16 cellular contexts compared by ENCODE assay signal in genomic region chr4:153494562-153494961, GRCh38. TPM values are rescaled to one million over a fixed set of nuclear protein-coding genes. Genes with fewer than 3 reads are reported as not detected.
DNase-seq lines count a peak whose midpoint lies in the region; ATAC-seq and TF ChIP-seq lines count a peak whose summit lies in the region.
"Had no signal": no experiment of that assay in that cellular context is flagged by ENCODE, and none has a peak within 500 bp of the region (broad histone marks: within the 10 kb centered on the region; RNA-seq: fewer than 3 reads in every experiment).

No MANE protein-coding gene starts in this region.

- peaks cover 88% of the 10 kb centered on the region for H3K4me1 Mint-ChIP-seq in activated CD4-positive, alpha-beta T cell treated with anti-CD3 and anti-CD28 coated beads for 36 hours
- H3K4me1 Mint-ChIP-seq in IgD-negative memory B cell: peaks cover 70 to 78% (median 77%) of the 10 kb centered on the region in 3 donors
- H3K4me1 Mint-ChIP-seq in activated naive CD8-positive, alpha-beta T cell treated with anti-CD3 and anti-CD28 coated beads for 36 hours: peaks cover 88% of the 10 kb centered on the region
- peaks cover 33% of the 10 kb centered on the region for H3K4me1 Mint-ChIP-seq in osteocyte (ENCODE audit: unreplicated experiment)

- no peaks in the 10 kb centered on the region for H3K27me3 Mint-ChIP-seq in activated CD4-positive, alpha-beta T cell treated with anti-CD3 and anti-CD28 coated beads for 36 hours
- peaks cover 2% of the 10 kb centered on the region for H3K27me3 Mint-ChIP-seq in IgD-negative memory B cell
- H3K27me3 Mint-ChIP-seq in activated naive CD8-positive, alpha-beta T cell treated with anti-CD3 and anti-CD28 coated beads for 36 hours: no peaks in the 10 kb centered on the region
- no peaks in the 10 kb centered on the region for H3K27me3 Mint-ChIP-seq in osteocyte (ENCODE audit: unreplicated experiment)

- CTCF ChIA-PET in activated CD4-positive, alpha-beta T cell treated with anti-CD3 and anti-CD28 coated beads for 36 hours (lab: Charles Lee): interaction anchor here (1.2 to 1.5 kb wide), 3 partner anchors 13 to 55 kb away, joined by 3 to 4 read pairs (median 3); no protein-coding TSS in a partner anchor

- no peaks in the 10 kb centered on the region for H3K36me3 ChIP-seq in left ventricle myocardium inferior
- H3K36me3 ChIP-seq: cardiac muscle cell had no signal

- no peaks in the 10 kb centered on the region for H3K9me3 Mint-ChIP-seq in activated CD4-positive, alpha-beta T cell treated with anti-CD3 and anti-CD28 coated beads for 36 hours (ENCODE audit: low read depth)
- H3K9me3 Mint-ChIP-seq in IgD-negative memory B cell (no peaks in the 10 kb centered on the region), osteocyte (ENCODE audit: unreplicated experiment) (no peaks in the 10 kb centered on the region)
- peaks cover under 1% of the 10 kb centered on the region for H3K9me3 Mint-ChIP-seq in activated naive CD8-positive, alpha-beta T cell treated with anti-CD3 and anti-CD28 coated beads for 36 hours

- TF ChIP-seq CTCF in osteocyte (IDR thresholded peaks at IDR 0.05) (no peak), left ventricle myocardium inferior (IDR thresholded peaks at IDR 0.05; ENCODE audit: borderline replicate concordance) (no peak)

- H3K27ac ChIP-seq in left ventricle myocardium inferior (replicated peaks): no peak overlapping the region
- H3K27ac ChIP-seq: cardiac muscle cell had no signal

- no peak overlapping the region for H3K4me3 Mint-ChIP-seq in activated CD4-positive, alpha-beta T cell treated with anti-CD3 and anti-CD28 coated beads for 36 hours
- H3K4me3 Mint-ChIP-seq in IgD-negative memory B cell (peak overlapping the region; percentile 57 to 90 (median 76)), osteocyte (ENCODE audit: unreplicated experiment) (no peak overlapping the region)
- no peak overlapping the region for H3K4me3 Mint-ChIP-seq in activated naive CD8-positive, alpha-beta T cell treated with anti-CD3 and anti-CD28 coated beads for 36 hours

- intact Hi-C loops in activated CD4-positive, alpha-beta T cell treated with anti-CD3 and anti-CD28 coated beads for 36 hours (cut with DNase I, micrococcal nuclease): no loop called here
- intact Hi-C loops in left ventricle myocardium inferior (cut with micrococcal nuclease): no loop called here

- POLR2A ChIA-PET in activated CD4-positive, alpha-beta T cell treated with anti-CD3 and anti-CD28 coated beads for 36 hours (lab: Charles Lee): no interaction called here

- peak overlapping the region; percentile 99 for H3K27ac Mint-ChIP-seq in activated CD4-positive, alpha-beta T cell treated with anti-CD3 and anti-CD28 coated beads for 36 hours
- H3K27ac Mint-ChIP-seq in IgD-negative memory B cell: peak overlapping the region; percentile 74 to 94 (median 93)
- peak overlapping the region; percentile 93 for H3K27ac Mint-ChIP-seq in activated naive CD8-positive, alpha-beta T cell treated with anti-CD3 and anti-CD28 coated beads for 36 hours
- no peak overlapping the region for H3K27ac Mint-ChIP-seq in osteocyte (ENCODE audit: unreplicated experiment)

- no peak for DNase-seq in activated CD4-positive, alpha-beta T cell treated with anti-CD3 and anti-CD28 coated beads for 36 hours
- DNase-seq in activated CD4-positive, alpha-beta T cell treated with anti-CD3 and anti-CD28 coated beads, Interleukin-2, amount 50 U/mL, for 1 hour: no peak
- DNase-seq in activated naive CD8-positive, alpha-beta T cell treated with anti-CD3 and anti-CD28 coated beads for 36 hours: no peak
- DNase-seq in osteocyte (ENCODE audit: extremely low spot score, unreplicated experiment) (peak; percentile 64), NCI-H1436 treated with DMSO at 0.1 percent for 48 hours (lab: John Stamatoyannopoulos, UW) (no peak), DMS153 treated with DMSO at 0.1 percent for 48 hours (lab: John Stamatoyannopoulos, UW; ENCODE audit: unreplicated experiment) (no peak), left ventricle myocardium inferior (no peak)
- DNase-seq: activated CD4-positive, CD25-positive, alpha-beta regulatory T cell treated with anti-CD3 and anti-CD28 coated beads, Interleukin-2, amount 50 U/mL, for 72 hours; activated effector memory CD4-positive, alpha-beta T cell treated with anti-CD3 and anti-CD28 coated beads, Interleukin-2, amount 50 U/mL, for 16 hours; foreskin melanocyte; mesenchymal stem cell had no signal

- no peak for ATAC-seq in activated CD4-positive, alpha-beta T cell treated with anti-CD3 and anti-CD28 coated beads for 36 hours
- ATAC-seq: HepG2, SK-N-SH treated with all-trans-retinoic acid at 6 μM for 48 hours had no signal

- peaks cover 68% of the 10 kb centered on the region for H3K4me1 ChIP-seq in left ventricle myocardium inferior

- no peak overlapping the region for H3K4me3 ChIP-seq in left ventricle myocardium inferior
- H3K4me3 ChIP-seq: cardiac muscle cell, smooth muscle cell had no signal

- H3K27me3 ChIP-seq in left ventricle myocardium inferior (ENCODE audit: low read depth): no peaks in the 10 kb centered on the region
- H3K27me3 ChIP-seq: cardiac muscle cell had no signal

- H3K36me3 Mint-ChIP-seq in activated CD4-positive, alpha-beta T cell treated with anti-CD3 and anti-CD28 coated beads for 36 hours (ENCODE audit: low read depth): peaks cover 34% of the 10 kb centered on the region
- H3K36me3 Mint-ChIP-seq in IgD-negative memory B cell: peaks cover 9% of the 10 kb centered on the region
- H3K36me3 Mint-ChIP-seq in activated naive CD8-positive, alpha-beta T cell treated with anti-CD3 and anti-CD28 coated beads for 36 hours: peaks cover 47% of the 10 kb centered on the region
- peaks cover under 1% of the 10 kb centered on the region for H3K36me3 Mint-ChIP-seq in osteocyte (ENCODE audit: unreplicated experiment)

- H3K9me3 ChIP-seq in left ventricle myocardium inferior (replicated peaks): no peaks in the 10 kb centered on the region

RNA-seq across cellular contexts. Expression of gene TMEM131L, which starts 28.4 kb away (rescaled TPM):
- 10 to 100 TPM; 45.8 to 45.9 TPM for total RNA-seq in activated CD4-positive, alpha-beta T cell treated with anti-CD3 and anti-CD28 coated beads for 36 hours
- polyA plus RNA-seq in IgD-negative memory B cell: 48.4 TPM
- 10 to 100 TPM; 45.4 to 48.1 TPM for total RNA-seq in activated naive CD8-positive, alpha-beta T cell treated with anti-CD3 and anti-CD28 coated beads for 36 hours
- 6.4 and 8.6 TPM in 2 replicates for total RNA-seq in osteocyte
- total RNA-seq in left ventricle myocardium inferior: 14.9 TPM

Comparison
In these comparisons a context has a peak if more than half of its experiments do, and no peak if none do; other contexts are left out.
1. H3K4me3 Mint-ChIP-seq: peak in IgD-negative memory B cell (4 of 4); none in activated CD4-positive, alpha-beta T cell treated with anti-CD3 and anti-CD28 coated beads for 36 hours (single experiment), activated naive CD8-positive, alpha-beta T cell treated with anti-CD3 and anti-CD28 coated beads for 36 hours (single experiment) and osteocyte (single experiment).